1 cellular context compared by ENCODE assay signal in the genomic region with DNA sequence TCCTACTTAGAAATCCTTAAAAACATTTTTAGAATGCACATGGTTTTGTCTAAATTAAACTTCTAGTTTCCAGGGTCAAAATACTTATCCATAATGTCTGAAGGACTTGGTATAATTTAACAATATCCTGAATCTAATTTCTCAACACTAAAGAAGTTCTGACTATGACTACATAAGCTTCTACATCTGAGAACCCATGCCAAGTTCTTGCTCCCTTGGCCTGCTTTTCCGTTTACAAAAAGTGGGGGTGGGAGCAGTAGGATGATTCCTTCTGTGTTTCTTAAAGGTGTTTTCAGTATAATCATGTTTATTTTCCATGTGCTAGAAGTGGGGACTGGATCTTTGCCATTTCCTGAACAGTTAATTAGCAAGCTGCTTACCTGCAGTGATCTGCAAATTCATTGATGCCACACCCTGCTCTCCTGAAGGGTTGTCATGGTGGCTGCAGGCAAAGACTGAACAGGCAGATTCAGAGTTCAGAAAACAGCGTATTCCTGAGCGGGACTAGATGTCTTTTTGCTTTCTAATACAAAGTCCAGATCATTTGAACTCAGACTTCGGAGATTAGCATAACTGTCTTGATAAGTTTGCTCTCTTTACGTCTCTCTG.
TF ChIP-seq lines count a peak whose summit lies in the region.

No MANE protein-coding gene starts in this region.

TF ChIP-seq in K562, 482 proteins besides CTCF, POLR2A, EP300 and RAD21:
- TF ChIP-seq MLLT1 (IDR thresholded peaks at IDR 0.05), result no peak
- TF ChIP-seq EP400 (IDR thresholded peaks at IDR 0.05), result no peak
- no peak for TF ChIP-seq ZBED1 (IDR thresholded peaks at IDR 0.05)
- TF ChIP-seq MCM3 (IDR thresholded peaks at IDR 0.05), result no peak
- TF ChIP-seq BACH1 (tag; IDR thresholded peaks at IDR 0.05), result no peak
